In genomic region chr5:77032635-77033034, GRCh38 we compare ENCODE assay signal across 14 cellular contexts. TPM values are rescaled to one million over a fixed set of nuclear protein-coding genes. Genes with fewer than 3 reads are reported as not detected.
DNase-seq lines count a peak whose midpoint lies in the region; ATAC-seq, FAIRE-seq and TF ChIP-seq lines count a peak whose summit lies in the region.
"Had no signal": no experiment of that assay in that cellular context is flagged by ENCODE, and none has a peak within 500 bp of the region (broad histone marks: within the 10 kb centered on the region; RNA-seq: fewer than 3 reads in every experiment).

No MANE protein-coding gene starts in this region.

- SMC1A ChIA-PET in GM12878 (lab: Charles Lee; ENCODE audit: uncharacterized antibody, unreplicated experiment): interaction anchor here (0.7 kb wide), 1 partner anchor 23 kb away, joined by 3 read pairs; no protein-coding TSS in a partner anchor

- H3K4me3 ChIP-seq in HepG2 (replicated peaks in 1 of 3; ENCODE audit: insufficient read depth in 1 of 3, low read depth in 2 of 3, low read length in 3 of 3) (no peak overlapping the region), right lobe of liver (no peak overlapping the region), Loucy (ENCODE audit: low read length, poor library complexity, severe bottlenecking) (peak overlapping the region; percentile 84), GM12878 (no peak overlapping the region), prostate gland (no peak overlapping the region)
- H3K4me3 ChIP-seq: BLaER1 treated with 17β-estradiol and CSF1 and Interleukin-3, amounts not matched to agents 10 nM and 100 nM had no signal

- TF ChIP-seq CTCF in HepG2 (CRISPR knock-in tag; IDR thresholded peaks at IDR 0.05) (no peak), right lobe of liver (IDR thresholded peaks at IDR 0.05) (no peak), Loucy (conservative IDR thresholded peaks at IDR 0.05; ENCODE audit: low read length) (no peak), GM12878 (IDR thresholded peaks at IDR 0.05 in 2 of 3, conservative IDR thresholded peaks at IDR 0.05 in 1 of 3; ENCODE audit: control insufficient read depth in 2 of 3, extremely low read depth in 1 of 3, insufficient read depth in 1 of 3, low read depth in 3 of 3, low read length in 3 of 3) (no peak), prostate gland (IDR thresholded peaks at IDR 0.05) (no peak)

- no peaks in the 10 kb centered on the region for H3K9me2 ChIP-seq in Loucy (replicated peaks; ENCODE audit: low read depth, low read length)

- H3K9ac ChIP-seq in HepG2 (ENCODE audit: insufficient read depth, low read depth, low read length): no peak overlapping the region
- H3K9ac ChIP-seq in Loucy (ENCODE audit: low read depth, low read length, poor library complexity, severe bottlenecking): peak overlapping the region; percentile 33
- H3K9ac ChIP-seq in GM12878 (ENCODE audit: control insufficient read depth, insufficient read depth, low read length): no peak overlapping the region

- intact Hi-C loops in HepG2 (cut with micrococcal nuclease; ENCODE audit: unreplicated experiment) (no loop called here), right lobe of liver (cut with DNase I) (no loop called here), GM12878 (cut with micrococcal nuclease; ENCODE audit: unreplicated experiment) (no loop called here), prostate gland (cut with DNase I) (no loop called here)

- H3K27me3 ChIP-seq in HepG2 (ENCODE audit: control insufficient read depth in 1 of 2, insufficient read depth in 2 of 2, low read length in 2 of 2) (no peaks in the 10 kb centered on the region; a peak in 1 of 5 replicates), right lobe of liver (no peaks in the 10 kb centered on the region), Loucy (ENCODE audit: insufficient read depth, low read length, poor library complexity, severe bottlenecking) (peaks cover 16% of the 10 kb centered on the region), GM12878 (replicated peaks in 1 of 2; ENCODE audit: control insufficient read depth in 2 of 2, insufficient read depth in 2 of 2, low read length in 1 of 2) (no peaks in the 10 kb centered on the region), prostate gland (replicated peaks; ENCODE audit: insufficient read depth) (no peaks in the 10 kb centered on the region)
- H3K27me3 ChIP-seq: BLaER1 treated with 17β-estradiol and CSF1 and Interleukin-3, amounts not matched to agents 10 nM and 100 nM had no signal

- TF ChIP-seq EP300 in HepG2 (IDR thresholded peaks at IDR 0.05; ENCODE audit: low read depth in 2 of 2, low read length in 2 of 2) (no peak), HepG2 (CRISPR knock-in tag; IDR thresholded peaks at IDR 0.05; ENCODE audit: borderline replicate concordance) (no peak), GM12878 (IDR thresholded peaks at IDR 0.05; ENCODE audit: borderline replicate concordance in 1 of 2, control insufficient read depth in 1 of 2, low read depth in 2 of 2, low read length in 2 of 2) (no peak)

- no peaks in the 10 kb centered on the region for H3F3A ChIP-seq in Loucy (ENCODE audit: low read depth)

- H2AFZ ChIP-seq in HepG2 (ENCODE audit: low read length) (no peak overlapping the region), Loucy (ENCODE audit: low read length) (no peak overlapping the region), GM12878 (ENCODE audit: control insufficient read depth, low read depth, low read length) (no peak overlapping the region)

- TF ChIP-seq RAD21 in HepG2 (CRISPR knock-in tag; IDR thresholded peaks at IDR 0.05) (no peak), GM12878 (IDR thresholded peaks at IDR 0.05; ENCODE audit: insufficient read depth, low read depth, low read length) (no peak)

- no peak overlapping the region for H3K27ac ChIP-seq in HepG2 (ENCODE audit: extremely low read length, insufficient read depth, low read length)
- H3K27ac ChIP-seq in right lobe of liver: no peak overlapping the region
- H3K27ac ChIP-seq in GM12878 (ENCODE audit: control insufficient read depth, insufficient read depth): no peak overlapping the region
- no peak overlapping the region for H3K27ac ChIP-seq in prostate gland
- H3K27ac ChIP-seq: BLaER1 treated with 17β-estradiol and CSF1 and Interleukin-3, amounts not matched to agents 10 nM and 100 nM had no signal

- RAD21 ChIA-PET in GM12878 (lab: Charles Lee; ENCODE audit: unreplicated experiment): no interaction called here

- peaks cover 1 to 9% of the 10 kb centered on the region in 2 experiments; a peak in 3 of 5 replicates for H3K36me3 ChIP-seq in HepG2 (replicated peaks in 1 of 2; ENCODE audit: control insufficient read depth in 1 of 2, insufficient read depth in 2 of 2, low read length in 2 of 2)
- H3K36me3 ChIP-seq in right lobe of liver: peaks cover 0 to 31% (median 9%) of the 10 kb centered on the region in 4 donors
- H3K36me3 ChIP-seq in Loucy (ENCODE audit: insufficient read depth, low read length): peaks cover 21% of the 10 kb centered on the region; the same call in 1 of the 2 replicates
- H3K36me3 ChIP-seq in GM12878 (ENCODE audit: control insufficient read depth in 2 of 2, insufficient read depth in 2 of 2, low read length in 1 of 2): peaks cover 0 to 4% of the 10 kb centered on the region in 2 experiments; a peak in 2 of 4 replicates
- H3K36me3 ChIP-seq in prostate gland: no peaks in the 10 kb centered on the region

- WGBS in HepG2 (ENCODE audit: low lambda C conversion rate): 90% methylated on average over 4 of the region's 4 CpGs
- WGBS in right lobe of liver (ENCODE audit: insufficient coverage, low coverage, low lambda C conversion rate, missing lambda C conversion rate): 82% methylated on average over 4 of the region's 4 CpGs
- WGBS in GM12878 (ENCODE audit: insufficient coverage, insufficient replicate concordance, low lambda C conversion rate, missing lambda C conversion rate): 92% methylated on average over 4 of the region's 4 CpGs
- WGBS in prostate gland: 81% methylated on average over 4 of the region's 4 CpGs

- POLR2A ChIA-PET in HepG2 (lab: Yijun Ruan, JAX): no interaction called here
- POLR2A ChIA-PET in GM12878 (lab: Charles Lee): no interaction called here

- TF ChIP-seq POLR2A in HepG2 (IDR thresholded peaks at IDR 0.05; ENCODE audit: insufficient read depth in 1 of 2, low read depth in 2 of 2, low read length in 2 of 2): no peak
- TF ChIP-seq POLR2A in right lobe of liver (IDR thresholded peaks at IDR 0.05): no peak
- no peak for TF ChIP-seq POLR2A in GM12878 (IDR thresholded peaks at IDR 0.05; ENCODE audit: low read depth, low read length)
- TF ChIP-seq POLR2A in prostate gland (IDR thresholded peaks at IDR 0.05): no peak

- ATAC-seq in HepG2: no peak
- no peak for ATAC-seq in right lobe of liver
- ATAC-seq in GM12878: no peak

- no peak overlapping the region for H3K4me2 ChIP-seq in HepG2 (ENCODE audit: low read depth, low read length)
- H3K4me2 ChIP-seq in Loucy (ENCODE audit: low read depth, low read length, poor library complexity, severe bottlenecking): peak overlapping the region; percentile 98
- peak overlapping the region; percentile 42; the same call in 1 of the 2 replicates for H3K4me2 ChIP-seq in GM12878 (ENCODE audit: control insufficient read depth, insufficient read depth)

- CTCF ChIA-PET in HepG2 (lab: Yijun Ruan, JAX; ENCODE audit: low intra/inter-chr PET ratio, low total read pairs) (no interaction called here), GM12878 (lab: Yijun Ruan, JAX) (interaction anchor here (1.2 kb wide), 1 partner anchor 108 kb away, joined by 4 read pairs; no protein-coding TSS in a partner anchor)

- H3K4me1 ChIP-seq in HepG2 (ENCODE audit: insufficient read depth, low read length) (peaks cover 31% of the 10 kb centered on the region), right lobe of liver (peaks cover 0 to 10% (median 4%) of the 10 kb centered on the region in 4 donors), Loucy (ENCODE audit: insufficient read depth, low read length, poor library complexity, severe bottlenecking) (peaks cover 32% of the 10 kb centered on the region), GM12878 (ENCODE audit: control insufficient read depth, insufficient read depth, low read length) (no peaks in the 10 kb centered on the region), prostate gland (replicated peaks) (no peaks in the 10 kb centered on the region)

- no TSS peak for BruUV-seq in HepG2 (replicated peaks; lab: Mats Ljungman, UMichigan)
- no TSS peak for BruUV-seq in GM12878 (replicated peaks; lab: Mats Ljungman, UMichigan)

- FAIRE-seq in HepG2 (lab: Jason Lieb, UNC) (no peak), GM12878 (lab: Jason Lieb, UNC) (no peak), HTR-8/SVneo (lab: Jason Lieb, UNC) (no peak)

- H4K20me1 ChIP-seq in HepG2 (ENCODE audit: insufficient read depth, low read length): no peaks in the 10 kb centered on the region; the same call in 1 of the 2 replicates
- peaks cover 16% of the 10 kb centered on the region for H4K20me1 ChIP-seq in Loucy (ENCODE audit: insufficient read depth, low read length, poor library complexity, severe bottlenecking)
- no peaks in the 10 kb centered on the region for H4K20me1 ChIP-seq in GM12878 (ENCODE audit: control insufficient read depth, insufficient read depth)

- peaks cover 13% of the 10 kb centered on the region; the same call in 1 of the 2 replicates for H3K9me3 ChIP-seq in HepG2 (ENCODE audit: low read length)
- H3K9me3 ChIP-seq in right lobe of liver: no peaks in the 10 kb centered on the region
- H3K9me3 ChIP-seq in Loucy (ENCODE audit: insufficient read depth, low read depth, low read length): peaks cover 18% of the 10 kb centered on the region; the same call in 1 of the 2 replicates
- H3K9me3 ChIP-seq in GM12878 (replicated peaks; ENCODE audit: control insufficient read depth, insufficient read depth, low read length): peaks cover 11% of the 10 kb centered on the region; the same call in 2 of the 3 replicates
- H3K9me3 ChIP-seq in prostate gland: no peaks in the 10 kb centered on the region

- DNase-seq in HepG2 (ENCODE audit: low spot score): no peak
- DNase-seq in right lobe of liver: no peak
- no peak for DNase-seq in GM12878 (ENCODE audit: low read depth, low spot score)
- DNase-seq in HTR-8/SVneo (ENCODE audit: insufficient read length, low spot score): no peak
- DNase-seq in activated CD8-positive, alpha-beta memory T cell treated with anti-CD3 and anti-CD28 coated beads, Interleukin-2, amount 50 U/mL, for 48 hours: no peak
- no peak for DNase-seq in prostate gland (ENCODE audit: low spot score)
- DNase-seq in SK-N-DZ (ENCODE audit: low spot score): no peak
- DNase-seq: DMS53, H7, NCI-H1417, NCI-H2029 treated with DMSO at 0.1 percent for 48 hours, SHP77 treated with DMSO at 0.1 percent for 48 hours had no signal

- in situ Hi-C loops in HepG2 (cut with HindIII; ENCODE audit: extremely low pct_ligation_motif_present, low pct_unique_long_range_greater_than_20kb) (no loop called here), GM12878 (cut with MboI) (no loop called here)

- H3K79me2 ChIP-seq in HepG2 (ENCODE audit: insufficient read depth, low read length) (peaks cover 16% of the 10 kb centered on the region), Loucy (ENCODE audit: insufficient read depth, low read length) (peaks cover 24% of the 10 kb centered on the region), GM12878 (ENCODE audit: control insufficient read depth, insufficient read depth, low read length) (peaks cover 20% of the 10 kb centered on the region)

RNA-seq across cellular contexts. Expression of gene AGGF1, which starts 2.4 kb away (rescaled TPM):
- 15.5 and 20.2 TPM in 2 replicates for total RNA-seq in HepG2 (2016; rRNA removed; fragmentation: Illumina TruSeq; extraction: Trizol)
- 1.0 and 1.4 TPM in 2 replicates for total RNA-seq in HepG2 (2016; cell fraction: cytosol; rRNA removed; fragmentation: Illumina TruSeq; extraction: Trizol; ENCODE audit: low read depth)
- 16.1 and 23.0 TPM in 2 replicates for total RNA-seq in HepG2 (2016; cell fraction: insoluble cytoplasmic fraction; rRNA removed; fragmentation: Illumina TruSeq; extraction: Trizol)
- 7.4 TPM in 2 replicates for total RNA-seq in HepG2 (2016; cell fraction: membrane; rRNA removed; fragmentation: Illumina TruSeq; extraction: Trizol)
- 13.2 and 13.5 TPM in 2 replicates for total RNA-seq in HepG2 (2016; cell fraction: nucleus; rRNA removed; fragmentation: Illumina TruSeq; extraction: Trizol)
- 10.7 and 12.9 TPM in 2 replicates for polyA plus RNA-seq in HepG2 (2011; rRNA removed)
- 3.9 and 6.7 TPM in 2 replicates for polyA plus RNA-seq in HepG2 (2011; cell fraction: cytosol; rRNA removed)
- polyA plus RNA-seq in HepG2 (2011; cell fraction: nucleus; rRNA removed): 7.2 and 8.0 TPM in 2 replicates
- 8.7 and 11.1 TPM in 2 replicates for polyA plus RNA-seq in HepG2 (2012)
- 0.70 and 0.80 TPM in 2 replicates for polyA plus RNA-seq in HepG2 (2016; cell fraction: cytosol; fragmentation: Illumina TruSeq; extraction: Trizol; ENCODE audit: low read depth)
- 19.1 and 20.5 TPM in 2 replicates for polyA plus RNA-seq in HepG2 (2016; cell fraction: insoluble cytoplasmic fraction; fragmentation: Illumina TruSeq; extraction: Trizol; ENCODE audit: low read depth)
- 3.2 TPM in 2 replicates for polyA plus RNA-seq in HepG2 (2016; cell fraction: membrane; fragmentation: Illumina TruSeq; extraction: Trizol; ENCODE audit: low read depth)
- 15.3 and 16.1 TPM in 2 replicates for polyA plus RNA-seq in HepG2 (2016; cell fraction: nucleus; fragmentation: Illumina TruSeq; extraction: Trizol; ENCODE audit: insufficient read depth, low read depth)
- polyA minus RNA-seq in HepG2 (2011; rRNA and poly(A)+ RNA removed; ENCODE audit: low replicate concordance): 10.6 and 10.9 TPM in 2 replicates
- polyA minus RNA-seq in HepG2 (2011; cell fraction: cytosol; rRNA and poly(A)+ RNA removed): 7.3 and 8.7 TPM in 2 replicates
- polyA minus RNA-seq in HepG2 (2011; cell fraction: nucleus; rRNA and poly(A)+ RNA removed): 15.2 and 18.8 TPM in 2 replicates
- 10 to 100 TPM in 5 of 6 experiments, 1 to 10 TPM in 1; 9.1 to 15.3 (median 11.4) TPM for total RNA-seq in right lobe of liver
- total RNA-seq in GM12878 (2013; cell fraction: nucleolus; rRNA removed): 43.1 and 47.1 TPM in 2 replicates
- 20.1 and 22.2 TPM in 2 replicates for total RNA-seq in GM12878 (2014; rRNA removed)
- total RNA-seq in GM12878 (2014; rRNA removed; fragmentation: Illumina TruSeq; extraction: Trizol): 20.0 and 20.3 TPM in 2 replicates
- total RNA-seq in GM12878 (2021): 19.6 and 21.1 TPM in 2 replicates
- polyA plus RNA-seq in GM12878 (2011; ENCODE audit: low read depth): 5.4 TPM
- 24.8 and 40.3 TPM in 2 replicates for polyA plus RNA-seq in GM12878 (2011; rRNA removed)
- polyA plus RNA-seq in GM12878 (2011; cell fraction: cytosol; rRNA removed): 8.2 and 9.0 TPM in 2 replicates
- polyA plus RNA-seq in GM12878 (2011; cell fraction: nucleus; rRNA removed): 9.3 and 10.1 TPM in 2 replicates
- polyA plus RNA-seq in GM12878 (2012): 9.9 and 13.1 TPM in 2 replicates
- polyA plus RNA-seq in GM12878 (2014; fragmentation: Illumina TruSeq; extraction: Trizol): 18.8 and 23.6 TPM in 2 replicates
- polyA plus RNA-seq in GM12878 (2014; fragmentation: Nextera tagmentation; extraction: Ambion mirVana): 1 to 10 TPM; 7.3 to 9.4 TPM
- polyA plus RNA-seq in GM12878 (2014; rRNA removed): 14.4 and 15.8 TPM in 2 replicates
- 10 to 100 TPM; 35.6 to 43.4 TPM for polyA plus RNA-seq in GM12878 (2016; fragmentation: Nextera tagmentation; extraction: Ambion mirVana)
- 5.6 and 7.2 TPM in 2 replicates for polyA minus RNA-seq in GM12878 (2011; rRNA and poly(A)+ RNA removed)
- 6.7 and 7.2 TPM in 2 replicates for polyA minus RNA-seq in GM12878 (2011; cell fraction: cytosol; rRNA and poly(A)+ RNA removed)
- polyA minus RNA-seq in GM12878 (2011; cell fraction: nucleus; rRNA and poly(A)+ RNA removed): 11.8 and 18.4 TPM in 2 replicates
- total RNA-seq in prostate gland: 10 to 100 TPM; 28.5 to 29.6 TPM
- polyA plus RNA-seq in SK-N-DZ (2014; cell fraction: cytosol; rRNA removed): 18.1 and 18.9 TPM in 2 replicates
- 15.7 and 18.1 TPM in 2 replicates for polyA plus RNA-seq in SK-N-DZ (2014; cell fraction: nucleus; rRNA removed)

RNA-seq across cellular contexts. Expression of gene ZBED3, which starts 54.5 kb away (rescaled TPM):
- total RNA-seq in HepG2 (2016; rRNA removed; fragmentation: Illumina TruSeq; extraction: Trizol): 2.3 and 3.1 TPM in 2 replicates
- total RNA-seq in HepG2 (2016; cell fraction: cytosol; rRNA removed; fragmentation: Illumina TruSeq; extraction: Trizol; ENCODE audit: low read depth): 0.20 and 0.53 TPM in 2 replicates
- total RNA-seq in HepG2 (2016; cell fraction: insoluble cytoplasmic fraction; rRNA removed; fragmentation: Illumina TruSeq; extraction: Trizol): 2.0 and 2.4 TPM in 2 replicates
- 1.4 and 1.5 TPM in 2 replicates for total RNA-seq in HepG2 (2016; cell fraction: membrane; rRNA removed; fragmentation: Illumina TruSeq; extraction: Trizol)
- 5.1 and 6.3 TPM in 2 replicates for total RNA-seq in HepG2 (2016; cell fraction: nucleus; rRNA removed; fragmentation: Illumina TruSeq; extraction: Trizol)
- polyA plus RNA-seq in HepG2 (2011; rRNA removed): 7.6 and 8.1 TPM in 2 replicates
- 4.7 and 6.2 TPM in 2 replicates for polyA plus RNA-seq in HepG2 (2011; cell fraction: cytosol; rRNA removed)
- polyA plus RNA-seq in HepG2 (2011; cell fraction: nucleus; rRNA removed): 4.6 and 6.0 TPM in 2 replicates
- polyA plus RNA-seq in HepG2 (2012): 3.8 and 5.2 TPM in 2 replicates
- polyA plus RNA-seq in HepG2 (2016; cell fraction: cytosol; fragmentation: Illumina TruSeq; extraction: Trizol; ENCODE audit: low read depth): 1.1 and 1.8 TPM in 2 replicates
- polyA plus RNA-seq in HepG2 (2016; cell fraction: insoluble cytoplasmic fraction; fragmentation: Illumina TruSeq; extraction: Trizol; ENCODE audit: low read depth): 11.7 and 16.1 TPM in 2 replicates
- polyA plus RNA-seq in HepG2 (2016; cell fraction: membrane; fragmentation: Illumina TruSeq; extraction: Trizol; ENCODE audit: low read depth): 4.1 and 4.6 TPM in 2 replicates
- polyA plus RNA-seq in HepG2 (2016; cell fraction: nucleus; fragmentation: Illumina TruSeq; extraction: Trizol; ENCODE audit: insufficient read depth, low read depth): 16.2 and 16.8 TPM in 2 replicates
- 8.2 and 20.9 TPM in 2 replicates for polyA minus RNA-seq in HepG2 (2011; rRNA and poly(A)+ RNA removed; ENCODE audit: low replicate concordance)
- polyA minus RNA-seq in HepG2 (2011; cell fraction: cytosol; rRNA and poly(A)+ RNA removed): 2.1 and 2.5 TPM in 2 replicates
- polyA minus RNA-seq in HepG2 (2011; cell fraction: nucleus; rRNA and poly(A)+ RNA removed): 6.3 and 6.8 TPM in 2 replicates
- 10 to 100 TPM in 3 of 6 experiments, 1 to 10 TPM in 3; 3.6 to 29.4 (median 11.0) TPM for total RNA-seq in right lobe of liver
- 6.8 and 8.6 TPM in 2 replicates for total RNA-seq in GM12878 (2013; cell fraction: nucleolus; rRNA removed)
- 0.93 and 1.5 TPM in 2 replicates for total RNA-seq in GM12878 (2014; rRNA removed)
- 1.6 and 1.9 TPM in 2 replicates for total RNA-seq in GM12878 (2014; rRNA removed; fragmentation: Illumina TruSeq; extraction: Trizol)
- 14.1 and 16.9 TPM in 2 replicates for total RNA-seq in GM12878 (2021)
- polyA plus RNA-seq in GM12878 (2011; ENCODE audit: low read depth): 1.7 TPM
- 3.4 and 5.0 TPM in 2 replicates for polyA plus RNA-seq in GM12878 (2011; rRNA removed)
- polyA plus RNA-seq in GM12878 (2011; cell fraction: cytosol; rRNA removed): 3.8 and 4.7 TPM in 2 replicates
- polyA plus RNA-seq in GM12878 (2011; cell fraction: nucleus; rRNA removed): 1.6 and 2.1 TPM in 2 replicates
- polyA plus RNA-seq in GM12878 (2012): 1.9 and 2.6 TPM in 2 replicates
- polyA plus RNA-seq in GM12878 (2014; fragmentation: Illumina TruSeq; extraction: Trizol): 12.7 and 14.5 TPM in 2 replicates
- 1 to 10 TPM; 1.8 to 2.1 TPM for polyA plus RNA-seq in GM12878 (2014; fragmentation: Nextera tagmentation; extraction: Ambion mirVana)
- polyA plus RNA-seq in GM12878 (2014; rRNA removed): 6.7 and 7.9 TPM in 2 replicates
- polyA plus RNA-seq in GM12878 (2016; fragmentation: Nextera tagmentation; extraction: Ambion mirVana): 1 to 10 TPM; 1.0 to 2.9 TPM
- polyA minus RNA-seq in GM12878 (2011; rRNA and poly(A)+ RNA removed): 4.1 and 4.8 TPM in 2 replicates
- 1.6 and 1.7 TPM in 2 replicates for polyA minus RNA-seq in GM12878 (2011; cell fraction: cytosol; rRNA and poly(A)+ RNA removed)
- polyA minus RNA-seq in GM12878 (2011; cell fraction: nucleus; rRNA and poly(A)+ RNA removed): 0.85 and 1.2 TPM in 2 replicates
- 10 to 100 TPM; 11.9 to 25.3 TPM for total RNA-seq in prostate gland
- 1.1 and 2.4 TPM in 2 replicates for polyA plus RNA-seq in SK-N-DZ (2014; cell fraction: cytosol; rRNA removed)
- 0.51 and 2.7 TPM in 2 replicates for polyA plus RNA-seq in SK-N-DZ (2014; cell fraction: nucleus; rRNA removed)
